Comparison of ENCODE assay signal across 8 cellular contexts in genomic region chr15:65376767-65377104, GRCh38. TPM values are rescaled to one million over a fixed set of nuclear protein-coding genes. Genes with fewer than 3 reads are reported as not detected.
A peak's percentile ranks its signal among the peaks of the same experiment; 100 is the strongest.
DNase-seq lines count a peak whose midpoint lies in the region; ATAC-seq and TF ChIP-seq lines count a peak whose summit lies in the region.

No MANE protein-coding gene starts in this region.

- no peaks in the 10 kb centered on the region for H3K9me3 ChIP-seq in vagina

- DNase-seq in activated T-cell treated with anti-CD3 and anti-CD28 coated beads, Interleukin-2, amount 50 U/mL, for 4 hours: no peak
- no peak for DNase-seq in activated T-cell treated with anti-CD3 and anti-CD28 coated beads, Interleukin-2, amount 50 U/mL, for 1 hour
- DNase-seq in cardiac fibroblast (ENCODE audit: low read depth in 2 of 2): no peak
- DNase-seq in memory B cell (ENCODE audit: low spot score in 2 of 2): peak in 1 of 2 donors; percentile 16
- DNase-seq in vagina (ENCODE audit: extremely low spot score in 2 of 2): no peak
- DNase-seq in NCI-H2196 treated with DMSO at 0.1 percent for 48 hours (lab: John Stamatoyannopoulos, UW; ENCODE audit: unreplicated experiment): no peak
- DNase-seq in NCI-H187 (lab: John Stamatoyannopoulos, UW): no peak
- no peak for DNase-seq in NCI-H510A (lab: John Stamatoyannopoulos, UW)

- H3K4me3 ChIP-seq in cardiac fibroblast (replicated peaks in 1 of 2; ENCODE audit: low read depth in 2 of 2, low read length in 2 of 2) (peak overlapping the region; percentile 36 to 50), vagina (peak overlapping the region; percentile 62 to 71)

- no peaks in the 10 kb centered on the region for H3K36me3 Mint-ChIP-seq in activated T-cell treated with anti-CD3 and anti-CD28 coated beads, Interleukin-2, amount 50 U/mL, for 4 hours (ENCODE audit: insufficient read depth)
- no peaks in the 10 kb centered on the region for H3K36me3 Mint-ChIP-seq in memory B cell

- no peak overlapping the region for H3K27ac Mint-ChIP-seq in memory B cell

- H3K4me1 Mint-ChIP-seq in activated T-cell treated with anti-CD3 and anti-CD28 coated beads, Interleukin-2, amount 50 U/mL, for 4 hours (ENCODE audit: low read depth): peaks cover 18% of the 10 kb centered on the region
- peaks cover 8% of the 10 kb centered on the region for H3K4me1 Mint-ChIP-seq in memory B cell

- no peaks in the 10 kb centered on the region for H3K27me3 ChIP-seq in vagina

- H3K36me3 ChIP-seq in vagina: no peaks in the 10 kb centered on the region

- H3K9me3 Mint-ChIP-seq in activated T-cell treated with anti-CD3 and anti-CD28 coated beads, Interleukin-2, amount 50 U/mL, for 4 hours: no peaks in the 10 kb centered on the region
- no peaks in the 10 kb centered on the region for H3K9me3 Mint-ChIP-seq in memory B cell

- peaks cover 66% of the 10 kb centered on the region for H3K27me3 Mint-ChIP-seq in activated T-cell treated with anti-CD3 and anti-CD28 coated beads, Interleukin-2, amount 50 U/mL, for 4 hours (ENCODE audit: low read depth)
- peaks cover 38% of the 10 kb centered on the region for H3K27me3 Mint-ChIP-seq in memory B cell

- intact Hi-C loops in vagina (cut with DNase I): no loop called here

- TF ChIP-seq CTCF in cardiac fibroblast (IDR thresholded peaks at IDR 0.05; ENCODE audit: low read depth, low read length) (no peak), vagina (IDR thresholded peaks at IDR 0.05) (no peak)

- peak overlapping the region; percentile 72 for H3K27ac ChIP-seq in vagina

- peak; percentile 35 to 47 for ATAC-seq in activated T-cell treated with anti-CD3 and anti-CD28 coated beads, Interleukin-2, amount 50 U/mL, for 4 hours
- ATAC-seq in memory B cell (ENCODE audit: low read depth): peak; percentile 46

- no peak for TF ChIP-seq POLR2A in vagina (IDR thresholded peaks at IDR 0.05)

- H3K4me1 ChIP-seq in vagina: peaks cover 20% of the 10 kb centered on the region

- peak overlapping the region; percentile 73 for H3K4me3 Mint-ChIP-seq in activated T-cell treated with anti-CD3 and anti-CD28 coated beads, Interleukin-2, amount 50 U/mL, for 4 hours
- H3K4me3 Mint-ChIP-seq in memory B cell: peak overlapping the region; percentile 70

RNA-seq across cellular contexts. Expression of gene IGDCC3, which starts 1.1 kb away (rescaled TPM):
- under 1 TPM in 1 of 3 donors, not detected in 2; 0.10 TPM for total RNA-seq in activated T-cell treated with anti-CD3 and anti-CD28 coated beads, Interleukin-2, amount 50 U/mL, for 4 hours
- total RNA-seq in vagina: 0.49 TPM

RNA-seq across cellular contexts. Expression of gene IGDCC4, which starts 46.0 kb away (rescaled TPM):
- total RNA-seq in activated T-cell treated with anti-CD3 and anti-CD28 coated beads, Interleukin-2, amount 50 U/mL, for 4 hours: under 1 TPM; 0.66 to 0.98 (median 0.95) TPM
- 8.8 TPM for total RNA-seq in vagina
